Comparison of ENCODE assay signal across 29 cellular contexts in the genomic region with DNA sequence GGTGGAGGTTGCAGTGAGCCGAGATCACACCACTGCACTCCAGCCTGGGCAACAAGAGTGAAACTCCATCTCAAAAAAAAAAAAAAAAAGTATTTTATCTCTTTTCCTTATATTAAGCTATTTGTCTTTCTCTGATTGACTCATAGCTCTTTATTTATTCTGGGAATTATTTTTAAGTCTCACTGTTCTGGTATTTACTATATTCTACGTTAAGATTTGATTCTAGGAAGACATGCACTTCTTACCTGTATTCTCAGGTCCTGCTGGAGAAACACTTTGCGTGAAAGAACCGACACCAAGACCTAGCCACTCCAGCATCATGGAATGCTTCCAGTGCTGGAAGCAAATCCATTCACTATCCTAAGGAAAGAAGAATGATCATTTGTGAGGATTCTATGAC.
"Had no signal": no experiment of that assay in that cellular context is flagged by ENCODE, and none has a peak within 500 bp of the region (broad histone marks: within the 10 kb centered on the region; RNA-seq: fewer than 3 reads in every experiment).

No MANE protein-coding gene starts in this region.

- H3K4me1 Mint-ChIP-seq: brain, nephron had no signal

- H3K27ac ChIP-seq: adrenal gland, cardiac muscle cell, coronary artery, dorsolateral prefrontal cortex, gastroesophageal sphincter, hepatocyte, left ventricle myocardium inferior, neutrophil, right lobe of liver, skin epidermis, stomach, thyroid gland, upper lobe of right lung had no signal

- H3K27me3 ChIP-seq: adrenal gland, cardiac muscle cell, dorsolateral prefrontal cortex, gastroesophageal sphincter, hepatocyte, neutrophil, right lobe of liver, stomach, thyroid gland, upper lobe of right lung had no signal

- H3K4me1 ChIP-seq: adrenal gland, gastroesophageal sphincter, left ventricle myocardium inferior, thyroid gland had no signal

- H3K9me2 ChIP-seq: SK-N-SH had no signal

- H2AFZ ChIP-seq: hepatocyte had no signal

- H3K9me3 ChIP-seq: adrenal gland, gastroesophageal sphincter, left ventricle myocardium inferior, right lobe of liver, SK-N-SH, stomach, thyroid gland, upper lobe of right lung had no signal

- H3K27ac Mint-ChIP-seq: brain; nephron; progenitor cell of endocrine pancreas; T-helper 1 cell treated with Interleukin-12 subunit alpha and Interleukin-12 subunit beta and Interleukin-4 antibody, amounts not matched to agents 30 μg/mL and 1 μg/mL, for 36 hours had no signal

- H3K27me3 Mint-ChIP-seq: progenitor cell of endocrine pancreas had no signal

- H3K9me3 Mint-ChIP-seq: nephron; T-helper 1 cell treated with Interleukin-12 subunit alpha and Interleukin-12 subunit beta and Interleukin-4 antibody, amounts not matched to agents 30 μg/mL and 1 μg/mL, for 36 hours had no signal

- H3K4me3 ChIP-seq: adrenal gland, cardiac muscle cell, coronary artery, dorsolateral prefrontal cortex, gastroesophageal sphincter, hepatocyte, left ventricle myocardium inferior, lung, right lobe of liver, skin epidermis, stomach, thyroid gland, upper lobe of right lung had no signal

- H3K4me3 Mint-ChIP-seq: brain; nephron; T-helper 1 cell treated with Interleukin-12 subunit alpha and Interleukin-12 subunit beta and Interleukin-4 antibody, amounts not matched to agents 30 μg/mL and 1 μg/mL, for 36 hours had no signal

- ATAC-seq: gastroesophageal sphincter, right lobe of liver, upper lobe of right lung had no signal

- DNase-seq: activated CD4-positive, CD25-positive, alpha-beta regulatory T cell treated with anti-CD3 and anti-CD28 coated beads, Interleukin-2, amount 50 U/mL, for 72 hours; aorta; dorsolateral prefrontal cortex; effector memory CD4-positive, alpha-beta T cell; islet precursor cell; left ventricle myocardium inferior; mesendoderm; right lobe of liver; SIG-M5; SK-N-SH; stimulated activated CD4-positive, alpha-beta T cell treated with anti-CD3 and anti-CD28 coated beads, Interleukin-12 subunit alpha, Interleukin-12 subunit beta, amount 100 ng/mL, for 4 hours; stimulated activated CD4-positive, alpha-beta T cell treated with anti-CD3 and anti-CD28 coated beads, Interleukin-4, amount 100 ng/mL, for 1 hour; stomach; SW 1271; T1000; thyroid gland; upper lobe of right lung had no signal

- H3K4me2 ChIP-seq: hepatocyte, SK-N-SH had no signal

- H3K9ac ChIP-seq: SK-N-SH had no signal
